In the genomic region with DNA sequence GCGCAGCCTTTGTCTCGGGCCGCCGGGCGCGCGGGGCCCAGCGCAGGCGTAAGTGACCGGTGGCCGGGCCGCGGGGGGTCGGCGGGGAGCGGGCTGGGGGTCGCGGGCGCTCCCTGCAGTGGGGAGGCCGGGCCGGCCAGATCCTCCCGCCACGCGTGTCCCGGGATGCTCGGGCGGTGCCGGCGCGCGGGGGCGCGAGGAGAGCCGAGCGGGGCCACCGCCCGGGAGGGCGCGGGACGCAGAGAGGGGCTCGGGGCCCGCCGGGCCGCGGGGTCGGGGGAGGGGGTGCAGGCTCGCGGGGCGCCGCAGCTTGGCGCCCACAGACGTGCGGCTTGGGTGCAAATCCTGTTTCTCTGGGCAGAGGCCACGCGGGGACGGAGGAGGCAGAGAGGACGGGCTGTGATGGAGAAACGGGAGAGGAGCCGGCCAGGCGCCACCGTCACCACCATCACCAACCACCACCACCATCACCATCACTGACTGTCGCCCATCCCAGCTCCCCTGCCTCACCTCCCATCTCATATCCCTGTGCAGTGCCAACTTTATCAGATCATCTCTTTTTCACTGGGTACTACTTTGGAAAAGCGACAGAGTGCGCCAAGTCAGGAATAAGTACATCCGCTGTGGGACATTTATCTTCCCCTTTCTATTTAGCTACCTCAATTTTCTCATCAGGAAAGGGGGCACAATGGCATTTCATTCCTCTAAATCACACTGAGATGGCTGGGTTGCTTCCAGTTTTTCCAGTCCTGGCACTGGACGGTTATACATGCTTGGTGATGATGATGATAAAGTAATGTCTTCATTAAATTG, we compare ENCODE assay signal across 8 cellular contexts.
DNase-seq lines count a peak whose midpoint lies in the region; ATAC-seq, FAIRE-seq and TF ChIP-seq lines count a peak whose summit lies in the region.

No MANE protein-coding gene starts in this region.

- peak overlapping the region; percentile 56 for H2BK15ac ChIP-seq in neuronal stem cell (ENCODE audit: low read length)

- peaks cover 2 to 9% of the 10 kb centered on the region in 2 donors for H3K4me1 ChIP-seq in neuronal stem cell (ENCODE audit: control insufficient read depth in 2 of 2, insufficient read depth in 1 of 2, low read depth in 1 of 2, low read length in 2 of 2)

- peak overlapping the region; percentile 95 for H2AFZ ChIP-seq in neuronal stem cell (ENCODE audit: low read length)

- H3K27ac Mint-ChIP-seq in CD4-positive, alpha-beta T cell: no peak overlapping the region

- no peak for FAIRE-seq in H54 (lab: Jason Lieb, UNC)

- H3K4me2 ChIP-seq in neuronal stem cell (ENCODE audit: insufficient read depth, low read length, poor library complexity, severe bottlenecking): peak overlapping the region; percentile 70

- H3K18ac ChIP-seq in neuronal stem cell (ENCODE audit: low read length): peak overlapping the region; percentile 50

- CTCF ChIA-PET in CD4-positive, alpha-beta T cell (lab: Charles Lee): no interaction called here

- no peak overlapping the region for H3K14ac ChIP-seq in neuronal stem cell (ENCODE audit: low read length)

- no peak overlapping the region for H2BK5ac ChIP-seq in neuronal stem cell (ENCODE audit: low read length)

- peak overlapping the region; percentile 78 for H2AK5ac ChIP-seq in neuronal stem cell (ENCODE audit: low read depth, low read length)

- no peak for ATAC-seq in CD4-positive, alpha-beta T cell (ENCODE audit: poor library complexity)
- ATAC-seq in GM19467 (IDR thresholded peaks at IDR 0.05; ENCODE audit: unreplicated experiment): no peak
- no peak for ATAC-seq in HG02885 (IDR thresholded peaks at IDR 0.05; ENCODE audit: poor library complexity, unreplicated experiment)

- no peaks in the 10 kb centered on the region for H3K9me3 ChIP-seq in CD4-positive, alpha-beta T cell (ENCODE audit: control insufficient read depth, low read length)
- no peaks in the 10 kb centered on the region for H3K9me3 ChIP-seq in neuronal stem cell (replicated peaks in 1 of 2; ENCODE audit: control insufficient read depth in 2 of 2, insufficient read depth in 1 of 2, low read depth in 1 of 2, low read length in 2 of 2)

- intact Hi-C loops in CD4-positive, alpha-beta T cell (cut with DNase I, micrococcal nuclease): no loop called here

- POLR2A ChIA-PET in CD4-positive, alpha-beta T cell (lab: Charles Lee): no interaction called here

- H4K91ac ChIP-seq in neuronal stem cell (ENCODE audit: low read depth, low read length, poor library complexity): no peak overlapping the region

- H3K4ac ChIP-seq in neuronal stem cell (ENCODE audit: low read length): peak overlapping the region; percentile 17

- H3K4me3 ChIP-seq in brain microvascular endothelial cell (ENCODE audit: low read depth, low read length) (peak overlapping the region; percentile 39), neuronal stem cell (ENCODE audit: low read length in 2 of 2) (peak overlapping the region; percentile 77 to 95)

- in situ Hi-C loops in brain microvascular endothelial cell (cut with HindIII; ENCODE audit: low pct_ligation_motif_present, low sequenced_read_pairs): no loop called here

- H3K9ac ChIP-seq in neuronal stem cell (ENCODE audit: low read depth, low read length, poor library complexity): peak overlapping the region; percentile 86

- H2BK12ac ChIP-seq in neuronal stem cell (ENCODE audit: low read length): no peak overlapping the region

- peaks cover 74% of the 10 kb centered on the region for H3K27me3 Mint-ChIP-seq in CD4-positive, alpha-beta T cell

- no peak for DNase-seq in CD4-positive, alpha-beta T cell
- no peak for DNase-seq in H54 (ENCODE audit: insufficient read length, low spot score)
- no peak for DNase-seq in brain microvascular endothelial cell
- DNase-seq in neuronal stem cell (ENCODE audit: low spot score): no peak
- DNase-seq in NK-92 (lab: John Stamatoyannopoulos, UW; ENCODE audit: unreplicated experiment): no peak
- no peak for DNase-seq in 8988T

- WGBS in neuronal stem cell (ENCODE audit: extremely low coverage in 2 of 2, insufficient read length in 2 of 2, insufficient replicate concordance in 1 of 2), 2 donors: no CpG with 5 or more reads among the region's 66 CpGs

- H3K23ac ChIP-seq in neuronal stem cell (ENCODE audit: low read depth, low read length, poor library complexity): no peak overlapping the region

- no peak for TF ChIP-seq CTCF in CD4-positive, alpha-beta T cell (IDR thresholded peaks at IDR 0.05)
- no peak for TF ChIP-seq CTCF in brain microvascular endothelial cell (IDR thresholded peaks at IDR 0.05; ENCODE audit: low read depth, low read length, missing control alignments)

- peaks cover 46% of the 10 kb centered on the region for H3K27me3 ChIP-seq in CD4-positive, alpha-beta T cell (ENCODE audit: control insufficient read depth, insufficient read depth, low read length)
- H3K27me3 ChIP-seq in brain microvascular endothelial cell (replicated peaks) (peaks cover 27% of the 10 kb centered on the region), neuronal stem cell (ENCODE audit: control insufficient read depth in 3 of 3, insufficient read depth in 3 of 3, low read depth in 1 of 3, low read length in 3 of 3) (peaks cover 0 to 22% (median 0%) of the 10 kb centered on the region in 3 experiments)

- no peaks in the 10 kb centered on the region for H3K36me3 Mint-ChIP-seq in CD4-positive, alpha-beta T cell (ENCODE audit: low read depth)

- 0 out of 2 replicates have a peak, but pooled peaks have one; percentile 1 for TF ChIP-seq POLR2A in H54 (IDR thresholded peaks at IDR 0.05; ENCODE audit: low read depth, low read length)

- no peaks in the 10 kb centered on the region for H3K79me1 ChIP-seq in neuronal stem cell (ENCODE audit: low read depth, low read length)

- H3K9me3 Mint-ChIP-seq in CD4-positive, alpha-beta T cell: no peaks in the 10 kb centered on the region

- no peak overlapping the region for H3K27ac ChIP-seq in CD4-positive, alpha-beta T cell (ENCODE audit: low read depth, low read length)
- H3K27ac ChIP-seq in brain microvascular endothelial cell (no peak overlapping the region), neuronal stem cell (replicated peaks; ENCODE audit: low read length) (no peak overlapping the region)

- H2BK120ac ChIP-seq in neuronal stem cell (ENCODE audit: low read depth, low read length): no peak overlapping the region

- H4K8ac ChIP-seq in neuronal stem cell (ENCODE audit: low read depth, low read length): no peak overlapping the region

- no peaks in the 10 kb centered on the region for H3K36me3 ChIP-seq in brain microvascular endothelial cell (replicated peaks)
- H3K36me3 ChIP-seq in neuronal stem cell (replicated peaks in 1 of 2; ENCODE audit: control insufficient read depth in 2 of 2, insufficient read depth in 2 of 2, low read length in 2 of 2): peaks cover 3 to 6% of the 10 kb centered on the region in 2 donors

- peaks cover 10% of the 10 kb centered on the region for H3K4me1 Mint-ChIP-seq in CD4-positive, alpha-beta T cell (ENCODE audit: low read depth)

- H3K4me3 Mint-ChIP-seq in CD4-positive, alpha-beta T cell: peak overlapping the region; percentile 77
